ENCODE assay signal across 8 cellular contexts in the genomic region with DNA sequence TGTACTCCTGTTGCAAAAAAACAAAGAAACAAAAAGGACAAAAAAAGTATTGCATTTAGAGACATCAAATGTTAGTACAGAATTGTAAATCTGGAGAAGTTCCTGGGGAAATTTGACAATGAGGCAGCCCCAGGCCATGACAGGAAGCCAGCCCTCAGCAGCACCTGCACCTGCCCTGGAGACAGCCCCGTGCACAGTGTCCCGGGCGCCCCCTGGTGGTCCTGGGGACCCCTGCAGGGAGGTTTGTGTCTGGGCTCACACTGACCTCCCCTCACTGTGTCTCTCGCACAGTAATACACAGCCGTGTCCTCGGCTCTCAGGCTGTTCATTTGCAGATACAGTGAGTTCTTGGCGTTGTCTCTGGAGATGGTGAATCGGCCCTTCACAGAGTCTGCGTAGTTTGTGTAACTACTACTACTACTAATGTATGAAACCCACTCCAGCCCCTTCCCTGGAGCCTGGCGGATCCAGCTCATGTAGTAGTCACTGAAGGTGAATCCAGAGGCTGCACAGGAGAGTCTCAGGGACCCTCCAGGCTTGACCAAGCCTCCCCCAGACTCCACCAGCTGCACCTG.
DNase-seq lines count a peak whose midpoint lies in the region; ATAC-seq and TF ChIP-seq lines count a peak whose summit lies in the region.
"Not testable (repeated sequence)": the region's sequence is repeated elsewhere in the genome, so short reads cannot be mapped to it uniquely, and the experiment has no call there.

No MANE protein-coding gene starts in this region.

- H3K27ac Mint-ChIP-seq in activated B cell treated with CpG ODN at 0.5 μM for 24 hours; activated naive CD4-positive, alpha-beta T cell treated with anti-CD3 and anti-CD28 coated beads, Interleukin-2, amount 50 U/mL, for 72 hours; immature natural killer cell: not testable (repeated sequence)

- not testable (repeated sequence) for H3K27me3 ChIP-seq in BE2C

- H3K4me3 Mint-ChIP-seq in activated B cell treated with CpG ODN at 0.5 μM for 24 hours: peak overlapping the region; percentile 46
- H3K4me3 Mint-ChIP-seq in immature natural killer cell: not testable (repeated sequence)

- not testable (repeated sequence) for H3K4me3 ChIP-seq in BE2C (ENCODE audit: low read depth, low read length); GM12864 (ENCODE audit: low read depth, low read length); NB4 (ENCODE audit: low read depth, low read length)

- peak; percentile 15; the same call in 1 of the 2 replicates for TF ChIP-seq CTCF in BE2C (IDR thresholded peaks at IDR 0.05; ENCODE audit: low read depth, low read length)
- TF ChIP-seq CTCF in GM12864 (IDR thresholded peaks at IDR 0.05; ENCODE audit: low read depth, low read length, missing control alignments): peak; percentile 16
- TF ChIP-seq CTCF in NB4 (IDR thresholded peaks at IDR 0.05; ENCODE audit: low read depth, low read length): peak; percentile 23
- not testable (repeated sequence) for TF ChIP-seq CTCF in activated B cell treated with CpG ODN at 0.5 μM for 24 hours (IDR thresholded peaks at IDR 0.05)

- H3K36me3 Mint-ChIP-seq in activated B cell treated with CpG ODN at 0.5 μM for 24 hours (ENCODE audit: low read depth); activated naive CD4-positive, alpha-beta T cell treated with anti-CD3 and anti-CD28 coated beads, Interleukin-2, amount 50 U/mL, for 72 hours; immature natural killer cell: not testable (repeated sequence)

- H3K36me3 ChIP-seq in BE2C: not testable (repeated sequence)

- not testable (repeated sequence) for H3K4me1 ChIP-seq in BE2C

- POLR2A ChIA-PET in activated B cell treated with CpG ODN at 0.5 μM for 24 hours (lab: Charles Lee): interaction anchor here (0.7 kb wide), 1 partner anchor 254 kb away, joined by 7 read pairs; no protein-coding TSS in a partner anchor

- not testable (repeated sequence) for H3K9me3 Mint-ChIP-seq in activated B cell treated with CpG ODN at 0.5 μM for 24 hours; activated naive CD4-positive, alpha-beta T cell treated with anti-CD3 and anti-CD28 coated beads, Interleukin-2, amount 50 U/mL, for 72 hours; immature natural killer cell

- intact Hi-C loops in activated B cell treated with CpG ODN at 0.5 μM for 24 hours (cut with micrococcal nuclease): not testable (repeated sequence)

- TF ChIP-seq POLR2A in NB4 (IDR thresholded peaks at IDR 0.05; ENCODE audit: extremely low read depth, insufficient read length): not testable (repeated sequence)

- ATAC-seq in activated B cell treated with CpG ODN at 0.5 μM for 24 hours (ENCODE audit: low read depth): not testable (repeated sequence)
- peak; percentile 44 to 60 for ATAC-seq in activated naive CD4-positive, alpha-beta T cell treated with anti-CD3 and anti-CD28 coated beads, Interleukin-2, amount 50 U/mL, for 72 hours

- not testable (repeated sequence) for DNase-seq in BE2C; GM12864 (ENCODE audit: low read depth); NB4 (ENCODE audit: low read depth); activated B cell treated with CpG ODN at 0.5 μM for 24 hours
- peak; percentile 41 for DNase-seq in activated CD8-positive, alpha-beta memory T cell treated with anti-CD3 and anti-CD28 coated beads, Interleukin-2, amount 50 U/mL, for 4 hours
- peak in 1 of 2 donors; percentile 65 for DNase-seq in activated naive CD4-positive, alpha-beta T cell treated with anti-CD3 and anti-CD28 coated beads, Interleukin-2, amount 50 U/mL, for 72 hours (ENCODE audit: low spot score in 2 of 2)
- peak in 2 of 3 donors; percentile 6 to 9 for DNase-seq in immature natural killer cell
- DNase-seq in stimulated activated CD4-positive, alpha-beta T cell treated with anti-CD3 and anti-CD28 coated beads, Interleukin-2, amount 100 ng/mL, for 4 hours (ENCODE audit: low read depth): peak; percentile 9

- H3K4me1 Mint-ChIP-seq in activated B cell treated with CpG ODN at 0.5 μM for 24 hours: peaks cover 16% of the 10 kb centered on the region
- peaks cover 10 to 14% of the 10 kb centered on the region in 2 donors for H3K4me1 Mint-ChIP-seq in immature natural killer cell

- not testable (repeated sequence) for H3K27me3 Mint-ChIP-seq in activated B cell treated with CpG ODN at 0.5 μM for 24 hours; immature natural killer cell (ENCODE audit: low read depth in 3 of 3)

- H3K9me3 ChIP-seq in BE2C: not testable (repeated sequence)

- CTCF ChIA-PET in activated B cell treated with CpG ODN at 0.5 μM for 24 hours (lab: Charles Lee): not testable (repeated sequence)
